Comparison of ENCODE assay signal across 8 cellular contexts in genomic region chr1:236685917-236686814, GRCh38. TPM values are rescaled to one million over a fixed set of nuclear protein-coding genes. Genes with fewer than 3 reads are reported as not detected.
DNase-seq lines count a peak whose midpoint lies in the region; ATAC-seq and TF ChIP-seq lines count a peak whose summit lies in the region.

Gene ACTN2 (plus strand): TSS chr1:236686499. CDS start chr1:236686674, 175 bp downstream.

- DNase-seq in GM10266 (ENCODE audit: extremely low spot score) (peak; percentile 79), NCI-H510A treated with DMSO at 0.1 percent for 48 hours (lab: John Stamatoyannopoulos, UW) (peak; percentile 14), activated T-helper 1 cell treated with Interleukin-2 at 50 U/mL for 16 hours (ENCODE audit: low read depth) (peak; percentile 36), fibroblast of villous mesenchyme (ENCODE audit: low read depth) (peak; percentile 37), neural progenitor cell (ENCODE audit: low spot score) (peak; percentile 85), HT-29 (ENCODE audit: low spot score) (no peak)

- H3K4me3 Mint-ChIP-seq in neural progenitor cell: peak within 1 kb of the TSS; percentile 85

- TF ChIP-seq CTCF in GM10266 (IDR thresholded peaks at IDR 0.05; ENCODE audit: control insufficient read depth, insufficient read depth, low read depth, missing control alignments): no peak
- TF ChIP-seq CTCF in fibroblast of villous mesenchyme (IDR thresholded peaks at IDR 0.05; ENCODE audit: insufficient read depth, low read depth, low read length): no peak
- no peak for TF ChIP-seq CTCF in neural progenitor cell (IDR thresholded peaks at IDR 0.05)

- H3K4me3 ChIP-seq in fibroblast of villous mesenchyme (ENCODE audit: low read depth, low read length) (peak within 1 kb of the TSS; percentile 45), neural progenitor cell (peak within 1 kb of the TSS; percentile 52)

- H3K27ac Mint-ChIP-seq in neural progenitor cell: no peak within 1 kb of the TSS

- H4K20me1 ChIP-seq in neural progenitor cell (ENCODE audit: low read depth): no peaks in the 10 kb centered on the region

- H3K36me3 ChIP-seq in neural progenitor cell: no peaks in the 10 kb centered on the region

- H2AFZ ChIP-seq in neural progenitor cell (replicated peaks): peak within 1 kb of the TSS; percentile 98

- peaks cover 9% of the 10 kb centered on the region for H3K9me3 Mint-ChIP-seq in neural progenitor cell

- no peaks in the 10 kb centered on the region for H3K36me3 Mint-ChIP-seq in neural progenitor cell

- H3K9ac ChIP-seq in neural progenitor cell: no peak within 1 kb of the TSS

- peaks cover 42% of the 10 kb centered on the region for H3K27me3 ChIP-seq in neural progenitor cell

- peaks cover 10% of the 10 kb centered on the region for H3K4me1 Mint-ChIP-seq in neural progenitor cell

- peaks cover 13% of the 10 kb centered on the region for H3F3A ChIP-seq in neural progenitor cell (ENCODE audit: low read depth)

- no peaks in the 10 kb centered on the region for H3K9me3 ChIP-seq in neural progenitor cell (ENCODE audit: low read depth)

- H3K27ac ChIP-seq in neural progenitor cell (no peak within 1 kb of the TSS), temporal lobe (ENCODE audit: low read depth, low read length) (no peak within 1 kb of the TSS)

- peak; percentile 90 for ATAC-seq in HG02678 (IDR thresholded peaks at IDR 0.05; ENCODE audit: unreplicated experiment)

- H3K4me2 ChIP-seq in neural progenitor cell: peak within 1 kb of the TSS; percentile 89

- peaks cover 15% of the 10 kb centered on the region for H3K27me3 Mint-ChIP-seq in neural progenitor cell (ENCODE audit: insufficient read depth, low read depth)

- peaks cover 10% of the 10 kb centered on the region for H3K4me1 ChIP-seq in neural progenitor cell

- H3K79me2 ChIP-seq in neural progenitor cell (ENCODE audit: low read depth): no peaks in the 10 kb centered on the region

RNA-seq across cellular contexts. Expression of gene ACTN2, which starts in this region (rescaled TPM):
- total RNA-seq in fibroblast of villous mesenchyme: not detected in 2 replicates
- 0.52 and 0.81 TPM in 2 replicates for total RNA-seq in neural progenitor cell (ENCODE audit: low replicate concordance)
- 43.5 TPM for total RNA-seq in temporal lobe
- not detected in 2 replicates for total RNA-seq in HT-29 (2014; rRNA removed; shearing (Covaris generic))

Comparison
In these comparisons a context has a peak if more than half of its experiments do, and no peak if none do; other contexts are left out.
1. RNA of gene ACTN2 (total RNA-seq): 43.5 TPM in temporal lobe (single experiment); 0.52 to 0.81 TPM in neural progenitor cell, not detected in fibroblast of villous mesenchyme and not detected in HT-29; every median in the first group is over 10 times any median in the second.
2. Peak in DNase-seq and H3K4me3 ChIP-seq in fibroblast of villous mesenchyme; RNA of the gene not detected or under 1 TPM.
3. Peak in DNase-seq, H3K4me3 ChIP-seq and H3K4me2 ChIP-seq in neural progenitor cell; RNA of the gene not detected or under 1 TPM.